Comparison of ENCODE assay signal across 1 cellular context in the genomic region with DNA sequence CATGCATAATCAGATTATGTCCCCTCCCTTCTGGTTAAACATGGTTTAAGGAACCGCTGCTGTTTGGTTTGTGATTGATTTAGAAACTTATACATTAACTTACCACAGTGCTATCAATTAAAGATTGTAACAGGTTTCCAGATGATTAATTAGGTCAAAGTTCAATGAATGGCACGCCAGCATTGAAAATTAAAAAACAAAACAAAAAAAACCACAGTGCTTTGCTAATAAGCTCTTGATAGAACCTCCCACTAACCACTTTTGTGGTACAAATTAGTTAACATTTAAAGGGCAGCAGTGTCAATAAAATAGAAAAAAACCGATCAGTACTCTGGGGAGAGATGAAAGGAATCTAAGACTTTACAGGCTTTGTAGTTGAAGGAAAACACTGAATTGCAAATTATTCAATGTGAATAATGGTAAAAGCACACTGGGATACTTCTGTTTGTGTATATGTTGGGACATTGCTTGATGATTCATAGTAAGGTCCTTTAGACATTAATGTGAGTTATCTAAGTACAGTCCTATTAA.
TF ChIP-seq lines count a peak whose summit lies in the region.

No MANE protein-coding gene starts in this region.

TF ChIP-seq in WTC11, 78 proteins besides CTCF, POLR2A, EP300 and RAD21 (continued from another document):
- TF ChIP-seq, protein P1, sequence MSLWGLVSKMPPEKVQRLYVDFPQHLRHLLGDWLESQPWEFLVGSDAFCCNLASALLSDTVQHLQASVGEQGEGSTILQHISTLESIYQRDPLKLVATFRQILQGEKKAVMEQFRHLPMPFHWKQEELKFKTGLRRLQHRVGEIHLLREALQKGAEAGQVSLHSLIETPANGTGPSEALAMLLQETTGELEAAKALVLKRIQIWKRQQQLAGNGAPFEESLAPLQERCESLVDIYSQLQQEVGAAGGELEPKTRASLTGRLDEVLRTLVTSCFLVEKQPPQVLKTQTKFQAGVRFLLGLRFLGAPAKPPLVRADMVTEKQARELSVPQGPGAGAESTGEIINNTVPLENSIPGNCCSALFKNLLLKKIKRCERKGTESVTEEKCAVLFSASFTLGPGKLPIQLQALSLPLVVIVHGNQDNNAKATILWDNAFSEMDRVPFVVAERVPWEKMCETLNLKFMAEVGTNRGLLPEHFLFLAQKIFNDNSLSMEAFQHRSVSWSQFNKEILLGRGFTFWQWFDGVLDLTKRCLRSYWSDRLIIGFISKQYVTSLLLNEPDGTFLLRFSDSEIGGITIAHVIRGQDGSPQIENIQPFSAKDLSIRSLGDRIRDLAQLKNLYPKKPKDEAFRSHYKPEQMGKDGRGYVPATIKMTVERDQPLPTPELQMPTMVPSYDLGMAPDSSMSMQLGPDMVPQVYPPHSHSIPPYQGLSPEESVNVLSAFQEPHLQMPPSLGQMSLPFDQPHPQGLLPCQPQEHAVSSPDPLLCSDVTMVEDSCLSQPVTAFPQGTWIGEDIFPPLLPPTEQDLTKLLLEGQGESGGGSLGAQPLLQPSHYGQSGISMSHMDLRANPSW (CRISPR knock-in tag; conservative IDR thresholded peaks at IDR 0.05; ENCODE audit: low read depth): no peak
- TF ChIP-seq SOX15 (CRISPR knock-in tag; IDR thresholded peaks at IDR 0.05) (no peak), E2F5 (CRISPR knock-in tag; IDR thresholded peaks at IDR 0.05) (no peak), ZNF317 (CRISPR knock-in tag; IDR thresholded peaks at IDR 0.05; ENCODE audit: borderline replicate concordance, low read depth) (no peak), ZNF281 (CRISPR knock-in tag; IDR thresholded peaks at IDR 0.05) (no peak), RELA (CRISPR knock-in tag; IDR thresholded peaks at IDR 0.05; ENCODE audit: borderline replicate concordance) (no peak)
